14 cellular contexts compared by ENCODE assay signal in the genomic region with DNA sequence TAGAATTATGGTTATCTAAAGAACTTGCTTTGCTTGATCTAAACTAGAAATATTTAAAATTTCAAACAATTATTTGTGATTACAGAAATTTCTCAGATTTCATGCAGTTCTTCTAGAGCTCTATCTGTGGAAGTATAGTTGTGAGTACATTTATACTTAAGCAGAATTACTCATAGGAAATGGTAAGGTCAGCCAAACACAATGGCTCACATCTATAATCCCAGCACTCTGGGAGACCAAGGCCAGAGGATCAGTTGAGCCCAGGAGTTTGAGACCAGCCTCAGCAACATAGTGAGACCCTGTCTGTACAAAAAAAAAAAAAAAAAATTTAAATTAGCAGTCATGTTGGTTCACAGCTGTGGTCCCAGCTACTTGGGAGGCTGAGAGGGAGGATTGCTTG.
"Had no signal": no experiment of that assay in that cellular context is flagged by ENCODE, and none has a peak within 500 bp of the region (broad histone marks: within the 10 kb centered on the region; RNA-seq: fewer than 3 reads in every experiment).

No MANE protein-coding gene starts in this region.

- DNase-seq: activated CD4-positive, alpha-beta T cell treated with anti-CD3 and anti-CD28 coated beads for 4 hours; activated CD8-positive, alpha-beta memory T cell treated with anti-CD3 and anti-CD28 coated beads, Interleukin-2, amount 50 U/mL, for 48 hours; activated CD8-positive, alpha-beta T cell treated with anti-CD3 and anti-CD28 coated beads, Interleukin-2, amount 10 ng/mL, durations not matched to agents 7 days and 5 days; activated naive CD4-positive, alpha-beta T cell treated with anti-CD3 and anti-CD28 coated beads for 36 hours; endodermal cell; esophagus squamous epithelium; kidney; left ventricle myocardium inferior; ovary; stimulated activated CD4-positive, alpha-beta T cell treated with anti-CD3 and anti-CD28 coated beads, Interleukin-4, amount 100 ng/mL, for 24 hours; T-helper 1 cell; upper lobe of left lung; WERI-Rb-1 had no signal

- H3K27ac ChIP-seq: esophagus squamous epithelium, gastroesophageal sphincter, left ventricle myocardium inferior, ovary, upper lobe of left lung, WERI-Rb-1 had no signal

- H3K27me3 ChIP-seq: esophagus squamous epithelium, gastroesophageal sphincter, ovary, upper lobe of left lung had no signal

- H3K9me3 ChIP-seq: upper lobe of left lung had no signal

- ATAC-seq: activated CD8-positive, alpha-beta T cell treated with anti-CD3 and anti-CD28 coated beads, Interleukin-2, amount 10 ng/mL, durations not matched to agents 7 days and 5 days; gastroesophageal sphincter had no signal

- FAIRE-seq: kidney had no signal

- H3K36me3 ChIP-seq: ovary, WERI-Rb-1 had no signal

- H3K4me3 ChIP-seq: esophagus squamous epithelium, gastroesophageal sphincter, left ventricle myocardium inferior, ovary, upper lobe of left lung had no signal

- H3K4me1 ChIP-seq: esophagus squamous epithelium, left ventricle myocardium inferior, upper lobe of left lung had no signal
